8 cellular contexts compared by ENCODE assay signal in the genomic region with DNA sequence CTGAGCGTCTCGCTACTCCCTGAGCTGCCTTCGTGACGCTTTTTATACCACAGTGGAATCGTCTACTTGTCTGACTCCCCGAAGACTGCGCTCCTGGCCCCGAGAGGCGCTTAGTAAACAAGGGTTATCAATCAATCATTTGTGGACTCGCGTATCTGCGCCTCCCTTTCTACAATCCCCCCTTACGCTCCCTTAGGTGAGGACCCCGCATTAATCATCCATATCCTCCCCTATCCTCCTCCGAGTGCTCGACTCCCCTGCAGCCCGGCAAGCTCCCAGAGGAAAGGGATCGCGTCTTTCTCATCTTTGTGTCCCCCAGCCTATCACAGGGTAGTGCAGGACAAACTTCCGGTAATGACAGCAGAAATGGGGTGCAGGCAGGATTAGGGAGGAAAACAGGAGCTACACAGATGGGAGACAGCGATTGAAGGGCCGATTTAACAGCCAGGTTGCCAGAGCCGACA. TPM values are rescaled to one million over a fixed set of nuclear protein-coding genes. Genes with fewer than 3 reads are reported as not detected.
DNase-seq lines count a peak whose midpoint lies in the region; TF ChIP-seq lines count a peak whose summit lies in the region.

No MANE protein-coding gene starts in this region.

- H3K4me1 Mint-ChIP-seq in HFFc6 (ENCODE audit: low read depth), result peaks cover 29% of the 10 kb centered on the region

- no peaks in the 10 kb centered on the region for H3K9me3 ChIP-seq in neuron (ENCODE audit: low read length)

- H3K4me3 ChIP-seq in fibroblast of the aortic adventitia (ENCODE audit: low read depth, low read length), result peak overlapping the region; percentile 99
- H3K4me3 ChIP-seq in neuron (ENCODE audit: low read length), result peak overlapping the region; percentile 86

- DNase-seq in activated CD8-positive, alpha-beta memory T cell treated with anti-CD3 and anti-CD28 coated beads for 1 hour (ENCODE audit: extremely low read depth in 1 of 2, low read depth in 1 of 2), result peak; percentile 3 to 6
- DNase-seq in activated CD8-positive, alpha-beta memory T cell treated with anti-CD3 and anti-CD28 coated beads for 24 hours, result no peak
- peak; percentile 63 for DNase-seq in HFFc6
- DNase-seq in NCI-H146 treated with DMSO at 0.1 percent for 48 hours (lab: John Stamatoyannopoulos, UW; ENCODE audit: unreplicated experiment), result peak; percentile 38
- DNase-seq in activated T-cell treated with anti-CD3 and anti-CD28 coated beads for 4 hours, result peak; percentile 10
- no peak for DNase-seq in fibroblast of the aortic adventitia (ENCODE audit: low read depth)
- no peak for DNase-seq in GDM1 (lab: John Stamatoyannopoulos, UW)

- H3K27ac Mint-ChIP-seq in HFFc6, result no peak overlapping the region

- no peaks in the 10 kb centered on the region for H3K27me3 ChIP-seq in neuron (ENCODE audit: insufficient read depth, low read length)

- H3K36me3 ChIP-seq in neuron (ENCODE audit: insufficient read depth, low read length), result no peaks in the 10 kb centered on the region

- no peaks in the 10 kb centered on the region for H3K27me3 Mint-ChIP-seq in HFFc6 (ENCODE audit: insufficient read depth)

- H3K4me1 ChIP-seq in neuron (ENCODE audit: insufficient read depth, low read length), result peaks cover 20% of the 10 kb centered on the region

- H3K4me3 Mint-ChIP-seq in HFFc6, result no peak overlapping the region

- no peak for TF ChIP-seq CTCF in HFFc6 (IDR thresholded peaks at IDR 0.05)
- TF ChIP-seq CTCF in fibroblast of the aortic adventitia (IDR thresholded peaks at IDR 0.05; ENCODE audit: insufficient read depth, low read length), result no peak

- H3K9me3 Mint-ChIP-seq in HFFc6, result no peaks in the 10 kb centered on the region

- H2AFZ ChIP-seq in neuron (ENCODE audit: low read depth, low read length), result peak overlapping the region; percentile 12

- H3K36me3 Mint-ChIP-seq in HFFc6 (ENCODE audit: low read depth), result no peaks in the 10 kb centered on the region

RNA-seq across cellular contexts. Expression of a gene that starts 0.5 kb away (rescaled TPM):
- total RNA-seq in HFFc6 (2021; fragmentation: NEBNext Ultra II Directional; extraction: Animal tissue kit (Norgen Biotek cat#: 25700)), result 100 to 1,000 TPM; 282 to 460 (median 348) TPM
- 278 and 356 TPM in 2 replicates for total RNA-seq in fibroblast of the aortic adventitia (ENCODE audit: low replicate concordance)

RNA-seq across cellular contexts. Expression of a gene that starts 0.9 kb away (rescaled TPM):
- 1 to 10 TPM; 4.2 to 5.5 (median 4.8) TPM for total RNA-seq in HFFc6 (2021; fragmentation: NEBNext Ultra II Directional; extraction: Animal tissue kit (Norgen Biotek cat#: 25700))
- 5.4 and 5.5 TPM in 2 replicates for total RNA-seq in fibroblast of the aortic adventitia (ENCODE audit: low replicate concordance)

RNA-seq across cellular contexts. Expression of a gene that starts 34.5 kb away (rescaled TPM):
- not detected for total RNA-seq in HFFc6 (2021; fragmentation: NEBNext Ultra II Directional; extraction: Animal tissue kit (Norgen Biotek cat#: 25700))
- total RNA-seq in fibroblast of the aortic adventitia (ENCODE audit: low replicate concordance), result not detected in 2 replicates

Comparison
In these comparisons a context has a peak if more than half of its experiments do, and no peak if none do; other contexts are left out.
1. DNase-seq: peak in activated CD8-positive, alpha-beta memory T cell treated with anti-CD3 and anti-CD28 coated beads for 1 hour (2 of 2), HFFc6 (single experiment), NCI-H146 treated with DMSO at 0.1 percent for 48 hours (single experiment) and activated T-cell treated with anti-CD3 and anti-CD28 coated beads for 4 hours (single experiment); none in activated CD8-positive, alpha-beta memory T cell treated with anti-CD3 and anti-CD28 coated beads for 24 hours (single experiment), fibroblast of the aortic adventitia (single experiment) and GDM1 (single experiment).